ENCODE assay signal across 1 cellular context in the genomic region with DNA sequence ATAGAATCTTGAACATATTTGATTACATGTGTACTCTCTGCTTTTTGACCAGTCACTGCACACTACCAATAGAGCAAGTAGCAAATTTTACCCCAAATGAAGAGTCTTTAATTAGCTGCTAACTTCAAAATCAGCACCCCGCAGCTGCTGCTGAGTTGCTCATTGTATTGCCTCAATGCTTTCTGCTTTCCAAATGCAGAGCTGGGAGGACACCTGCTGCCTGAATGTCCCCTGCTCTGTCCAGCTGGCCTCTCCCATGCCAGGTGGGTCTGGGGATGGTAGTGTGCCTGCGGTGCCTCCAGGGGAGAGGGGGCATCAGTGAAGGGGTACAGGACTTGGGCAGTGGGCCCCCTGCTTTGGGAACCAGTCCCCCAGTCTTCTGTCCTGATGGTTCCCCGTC.
TF ChIP-seq lines count a peak whose summit lies in the region.

No MANE protein-coding gene starts in this region.

TF ChIP-seq in GM12878, 131 proteins besides CTCF, POLR2A, EP300 and RAD21 (continued from another document):
- TF ChIP-seq, protein P1, sequence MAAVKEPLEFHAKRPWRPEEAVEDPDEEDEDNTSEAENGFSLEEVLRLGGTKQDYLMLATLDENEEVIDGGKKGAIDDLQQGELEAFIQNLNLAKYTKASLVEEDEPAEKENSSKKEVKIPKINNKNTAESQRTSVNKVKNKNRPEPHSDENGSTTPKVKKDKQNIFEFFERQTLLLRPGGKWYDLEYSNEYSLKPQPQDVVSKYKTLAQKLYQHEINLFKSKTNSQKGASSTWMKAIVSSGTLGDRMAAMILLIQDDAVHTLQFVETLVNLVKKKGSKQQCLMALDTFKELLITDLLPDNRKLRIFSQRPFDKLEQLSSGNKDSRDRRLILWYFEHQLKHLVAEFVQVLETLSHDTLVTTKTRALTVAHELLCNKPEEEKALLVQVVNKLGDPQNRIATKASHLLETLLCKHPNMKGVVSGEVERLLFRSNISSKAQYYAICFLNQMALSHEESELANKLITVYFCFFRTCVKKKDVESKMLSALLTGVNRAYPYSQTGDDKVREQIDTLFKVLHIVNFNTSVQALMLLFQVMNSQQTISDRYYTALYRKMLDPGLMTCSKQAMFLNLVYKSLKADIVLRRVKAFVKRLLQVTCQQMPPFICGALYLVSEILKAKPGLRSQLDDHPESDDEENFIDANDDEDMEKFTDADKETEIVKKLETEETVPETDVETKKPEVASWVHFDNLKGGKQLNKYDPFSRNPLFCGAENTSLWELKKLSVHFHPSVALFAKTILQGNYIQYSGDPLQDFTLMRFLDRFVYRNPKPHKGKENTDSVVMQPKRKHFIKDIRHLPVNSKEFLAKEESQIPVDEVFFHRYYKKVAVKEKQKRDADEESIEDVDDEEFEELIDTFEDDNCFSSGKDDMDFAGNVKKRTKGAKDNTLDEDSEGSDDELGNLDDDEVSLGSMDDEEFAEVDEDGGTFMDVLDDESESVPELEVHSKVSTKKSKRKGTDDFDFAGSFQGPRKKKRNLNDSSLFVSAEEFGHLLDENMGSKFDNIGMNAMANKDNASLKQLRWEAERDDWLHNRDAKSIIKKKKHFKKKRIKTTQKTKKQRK (IDR thresholded peaks at IDR 0.05; ENCODE audit: low read depth, low read length): no peak
